ENCODE assay signal across 7 cellular contexts in the genomic region with DNA sequence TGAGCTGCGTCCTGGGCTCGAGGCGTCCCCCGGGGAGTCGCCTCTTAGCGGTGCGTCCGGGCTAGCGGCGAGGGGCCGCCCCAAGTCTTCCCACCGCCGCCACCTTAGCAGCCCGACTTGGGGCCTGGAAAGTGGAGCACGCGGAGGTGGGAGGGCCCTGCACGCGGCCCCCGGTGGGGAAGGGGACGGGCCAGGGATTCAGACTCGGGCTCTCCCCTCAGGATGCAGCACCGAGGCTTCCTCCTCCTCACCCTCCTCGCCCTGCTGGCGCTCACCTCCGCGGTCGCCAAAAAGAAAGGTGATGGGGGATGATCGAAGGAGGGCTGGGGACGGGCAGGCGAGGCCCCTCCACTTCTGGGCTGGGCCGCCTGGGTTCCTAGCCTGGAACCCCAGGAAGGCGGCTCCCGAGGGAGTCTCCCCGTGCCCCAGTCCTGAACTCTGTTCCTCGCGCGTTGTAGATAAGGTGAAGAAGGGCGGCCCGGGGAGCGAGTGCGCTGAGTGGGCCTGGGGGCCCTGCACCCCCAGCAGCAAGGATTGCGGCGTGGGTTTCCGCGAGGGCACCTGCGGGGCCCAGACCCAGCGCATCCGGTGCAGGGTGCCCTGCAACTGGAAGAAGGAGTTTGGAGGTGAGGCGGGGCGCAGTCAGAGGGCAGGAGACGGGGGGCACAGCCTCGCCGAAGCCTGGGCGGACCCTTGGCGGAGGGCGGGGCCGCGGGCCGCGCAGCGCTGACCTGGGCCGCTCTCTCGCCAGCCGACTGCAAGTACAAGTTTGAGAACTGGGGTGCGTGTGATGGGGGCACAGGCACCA. TPM values are rescaled to one million over a fixed set of nuclear protein-coding genes. Genes with fewer than 3 reads are reported as not detected.
A peak's percentile ranks its signal among the peaks of the same experiment; 100 is the strongest.
DNase-seq lines count a peak whose midpoint lies in the region; ATAC-seq and TF ChIP-seq lines count a peak whose summit lies in the region.

No MANE protein-coding gene starts in this region.

- peaks cover 1% of the 10 kb centered on the region; the same call in 1 of the 2 replicates for H3K27me3 ChIP-seq in GM06990 (replicated peaks; ENCODE audit: control insufficient read depth, insufficient read depth, low read length)

- no peak overlapping the region for H3K27ac Mint-ChIP-seq in natural killer cell

- H3K36me3 ChIP-seq in GM06990 (ENCODE audit: control insufficient read depth, insufficient read depth, low read length), result peaks cover 7% of the 10 kb centered on the region

- no peaks in the 10 kb centered on the region for H3K9me3 Mint-ChIP-seq in natural killer cell

- H3K36me3 Mint-ChIP-seq in natural killer cell, result no peaks in the 10 kb centered on the region

- peaks cover 14 to 24% of the 10 kb centered on the region in 2 donors for H3K27me3 Mint-ChIP-seq in natural killer cell (ENCODE audit: low read depth in 2 of 2)

- intact Hi-C loops in natural killer cell (cut with micrococcal nuclease), result loop anchor here (5.0 kb wide), 1 partner anchor 35 kb away; a partner anchor contains a TSS

- TF ChIP-seq CTCF in GM06990 (IDR thresholded peaks at IDR 0.05; ENCODE audit: insufficient read depth, low read length, poor library complexity, severe bottlenecking), result no peak
- no peak for TF ChIP-seq CTCF in choroid plexus epithelial cell (conservative IDR thresholded peaks at IDR 0.05; ENCODE audit: low read depth, low read length)
- TF ChIP-seq CTCF in natural killer cell (IDR thresholded peaks at IDR 0.05), result no peak

- H3K4me1 Mint-ChIP-seq in natural killer cell, result peaks cover 13 to 44% of the 10 kb centered on the region in 2 donors

- H3K4me3 Mint-ChIP-seq in natural killer cell, result peak overlapping the region; percentile 76

- ATAC-seq in natural killer cell, result peak in 1 of 3 donors; percentile 4
- no peak for ATAC-seq in HG03139 (IDR thresholded peaks at IDR 0.05; ENCODE audit: unreplicated experiment)
- no peak for ATAC-seq in HG02759 (IDR thresholded peaks at IDR 0.05; ENCODE audit: unreplicated experiment)

- H3K4me3 ChIP-seq in GM06990 (replicated peaks; ENCODE audit: low read depth, low read length) (peak overlapping the region; percentile 46), choroid plexus epithelial cell (ENCODE audit: low read depth, low read length) (peak overlapping the region; percentile 54)

- DNase-seq in GM06990 (ENCODE audit: extremely low read depth, insufficient read length) (no peak), NCI-H1105 treated with DMSO at 0.1 percent for 48 hours (lab: John Stamatoyannopoulos, UW) (peak; percentile 56), choroid plexus epithelial cell (ENCODE audit: low read depth) (no peak), natural killer cell (no peak), NCI-H446 (lab: John Stamatoyannopoulos, UW) (no peak)

RNA-seq across cellular contexts. Expression of a gene that starts 0.6 kb away (rescaled TPM):
- total RNA-seq in natural killer cell, result 10 to 100 TPM in 1 of 3 donors, 1 to 10 TPM in 2; 4.5 to 10.6 (median 6.3) TPM

RNA-seq across cellular contexts. Expression of a gene that starts 9.5 kb away (rescaled TPM):
- total RNA-seq in natural killer cell, result 1 to 10 TPM; 2.2 to 6.5 (median 3.7) TPM

RNA-seq across cellular contexts. Expression of a gene that starts 34.8 kb away (rescaled TPM):
- total RNA-seq in natural killer cell, result 100 to 1,000 TPM; 307 to 377 (median 350) TPM
